In the genomic region with DNA sequence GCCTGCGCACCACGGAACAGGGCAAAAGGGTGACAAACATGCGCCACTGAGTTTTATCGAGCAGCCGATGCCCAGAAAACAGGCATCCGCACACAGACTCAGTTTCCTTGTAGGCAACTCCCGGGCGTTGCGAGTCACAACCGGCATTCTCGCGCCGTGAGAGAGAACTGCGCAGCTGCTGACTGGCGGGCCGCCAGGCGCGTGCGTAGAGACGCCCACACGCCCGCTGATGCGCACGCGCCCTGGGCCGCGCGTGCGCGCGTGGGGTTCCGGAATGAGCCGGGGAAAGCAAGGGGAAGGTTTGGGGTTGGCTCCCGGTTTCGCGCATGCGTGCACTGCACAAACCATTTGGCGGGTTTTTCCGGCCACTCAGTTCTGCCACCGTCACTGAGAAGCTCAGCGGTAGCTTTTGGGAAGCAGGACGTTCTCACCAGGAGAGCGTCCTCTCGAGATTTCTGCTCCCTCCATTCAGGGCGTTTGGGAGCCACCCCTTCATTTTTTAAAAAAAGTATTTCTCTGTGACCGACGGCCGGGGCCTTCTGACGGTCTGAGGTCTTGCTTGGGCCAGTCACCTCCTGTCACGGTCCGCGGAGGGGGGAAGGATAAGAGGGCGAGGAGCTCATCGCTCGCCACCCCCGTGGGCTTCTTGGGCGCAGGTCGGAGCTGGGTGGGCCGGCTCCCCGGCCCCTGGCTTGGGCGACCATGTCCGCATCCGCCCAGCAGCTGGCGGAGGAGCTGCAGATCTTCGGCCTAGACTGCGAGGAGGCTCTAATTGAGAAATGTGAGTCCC, we compare ENCODE assay signal across 8 cellular contexts. TPM values are rescaled to one million over a fixed set of nuclear protein-coding genes. Genes with fewer than 3 reads are reported as not detected.
DNase-seq lines count a peak whose midpoint lies in the region; ATAC-seq, FAIRE-seq and TF ChIP-seq lines count a peak whose summit lies in the region.

A gene with protein sequence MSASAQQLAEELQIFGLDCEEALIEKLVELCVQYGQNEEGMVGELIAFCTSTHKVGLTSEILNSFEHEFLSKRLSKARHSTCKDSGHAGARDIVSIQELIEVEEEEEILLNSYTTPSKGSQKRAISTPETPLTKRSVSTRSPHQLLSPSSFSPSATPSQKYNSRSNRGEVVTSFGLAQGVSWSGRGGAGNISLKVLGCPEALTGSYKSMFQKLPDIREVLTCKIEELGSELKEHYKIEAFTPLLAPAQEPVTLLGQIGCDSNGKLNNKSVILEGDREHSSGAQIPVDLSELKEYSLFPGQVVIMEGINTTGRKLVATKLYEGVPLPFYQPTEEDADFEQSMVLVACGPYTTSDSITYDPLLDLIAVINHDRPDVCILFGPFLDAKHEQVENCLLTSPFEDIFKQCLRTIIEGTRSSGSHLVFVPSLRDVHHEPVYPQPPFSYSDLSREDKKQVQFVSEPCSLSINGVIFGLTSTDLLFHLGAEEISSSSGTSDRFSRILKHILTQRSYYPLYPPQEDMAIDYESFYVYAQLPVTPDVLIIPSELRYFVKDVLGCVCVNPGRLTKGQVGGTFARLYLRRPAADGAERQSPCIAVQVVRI (plus strand): TSS at position 372 of the 790 bp plus-strand sequence. CDS start 331 bp downstream, at position 703.

- peaks cover 4% of the 10 kb centered on the region; the same call in 1 of the 2 replicates for H3K36me3 ChIP-seq in SU-DHL-6 (ENCODE audit: low read length)
- no peaks in the 10 kb centered on the region for H3K36me3 ChIP-seq in pancreas
- H3K36me3 ChIP-seq in tibial artery, result peaks cover 0 to 2% (median 0%) of the 10 kb centered on the region in 3 donors

- peak within 1 kb of the TSS; percentile 30 for H2AFZ ChIP-seq in SU-DHL-6 (ENCODE audit: low read depth, low read length, severe bottlenecking)

- H3K4me1 ChIP-seq in pancreas, result peaks cover 0 to 15% (median 0%) of the 10 kb centered on the region in 3 donors
- peaks cover 0 to 16% (median 10%) of the 10 kb centered on the region in 4 donors for H3K4me1 ChIP-seq in tibial artery

- H3K79me2 ChIP-seq in SU-DHL-6 (ENCODE audit: insufficient read depth, low read length), result peaks cover 49% of the 10 kb centered on the region

- H3K27ac Mint-ChIP-seq in activated naive CD8-positive, alpha-beta T cell treated with anti-CD3 and anti-CD28 coated beads, Interleukin-2, amount 10 ng/mL, durations not matched to agents 7 days and 5 days, result peak within 1 kb of the TSS; percentile 91

- H3K27me3 ChIP-seq in SU-DHL-6 (ENCODE audit: low read length) (no peaks in the 10 kb centered on the region), pancreas (no peaks in the 10 kb centered on the region), tibial artery (no peaks in the 10 kb centered on the region)

- H3K4me3 ChIP-seq in GM12864 (ENCODE audit: low read depth, low read length) (peak within 1 kb of the TSS; percentile 86), SU-DHL-6 (ENCODE audit: insufficient read depth, low read length, poor library complexity, severe bottlenecking) (peak within 1 kb of the TSS; percentile 79), pancreas (peak within 1 kb of the TSS; percentile 48 to 86 (median 70)), tibial artery (peak within 1 kb of the TSS; percentile 64 to 67)

- peak; percentile 86 for ATAC-seq in HG02759 (IDR thresholded peaks at IDR 0.05; ENCODE audit: unreplicated experiment)
- peak; percentile 97 for ATAC-seq in activated naive CD8-positive, alpha-beta T cell treated with anti-CD3 and anti-CD28 coated beads, Interleukin-2, amount 10 ng/mL, durations not matched to agents 7 days and 5 days (ENCODE audit: low read depth)
- peak; percentile 97 for ATAC-seq in Right ventricle myocardium inferior
- ATAC-seq in pancreas, result peak; percentile 90 to 98 (median 98)

- peak within 1 kb of the TSS; percentile 94 for H3K4me3 Mint-ChIP-seq in activated naive CD8-positive, alpha-beta T cell treated with anti-CD3 and anti-CD28 coated beads, Interleukin-2, amount 10 ng/mL, durations not matched to agents 7 days and 5 days

- H3K36me3 Mint-ChIP-seq in activated naive CD8-positive, alpha-beta T cell treated with anti-CD3 and anti-CD28 coated beads, Interleukin-2, amount 10 ng/mL, durations not matched to agents 7 days and 5 days, result peaks cover 15% of the 10 kb centered on the region

- H3K4me2 ChIP-seq in SU-DHL-6 (ENCODE audit: low read depth, low read length, poor library complexity, severe bottlenecking), result peak within 1 kb of the TSS; percentile 98

- H3K27ac ChIP-seq in SU-DHL-6 (ENCODE audit: low read depth, low read length), result peak within 1 kb of the TSS; percentile 75
- H3K27ac ChIP-seq in pancreas, result peak within 1 kb of the TSS; percentile 73 to 89 (median 80)
- peak within 1 kb of the TSS; percentile 81 to 85 for H3K27ac ChIP-seq in tibial artery

- TF ChIP-seq CTCF in GM12864 (IDR thresholded peaks at IDR 0.05; ENCODE audit: low read depth, low read length, missing control alignments) (no peak), SU-DHL-6 (IDR thresholded peaks at IDR 0.05; ENCODE audit: insufficient read depth, low read length, poor library complexity, severe bottlenecking) (no peak), pancreas (IDR thresholded peaks at IDR 0.05) (no peak), tibial artery (IDR thresholded peaks at IDR 0.05) (no peak)

- peak; percentile 86 for DNase-seq in GM12864 (ENCODE audit: low read depth)
- DNase-seq in NCI-H1417 (lab: John Stamatoyannopoulos, UW), result peak; percentile 99
- DNase-seq in activated naive CD8-positive, alpha-beta T cell treated with anti-CD3 and anti-CD28 coated beads, Interleukin-2, amount 10 ng/mL, durations not matched to agents 7 days and 5 days, result peak; percentile 99
- DNase-seq in Right ventricle myocardium inferior (ENCODE audit: missing footprints), result peak; percentile 97
- DNase-seq in pancreas, result peak; percentile 92 to 99 (median 97)
- DNase-seq in tibial artery, result peak; percentile 91 to 98

- peaks cover 4% of the 10 kb centered on the region for H3K27me3 Mint-ChIP-seq in activated naive CD8-positive, alpha-beta T cell treated with anti-CD3 and anti-CD28 coated beads, Interleukin-2, amount 10 ng/mL, durations not matched to agents 7 days and 5 days

- intact Hi-C loops in Right ventricle myocardium inferior (cut with DNase I), result loop anchor here (5.0 kb wide), 1 partner anchor 149 kb away; a partner anchor contains a TSS
- intact Hi-C loops in pancreas (cut with DNase I), result no loop called here
- intact Hi-C loops in tibial artery (cut with DNase I; ENCODE audit: low total_unique reads), result no loop called here

- FAIRE-seq in pancreas (lab: Jason Lieb, UNC), result no peak

- 0 to 1% methylated on average over 66 of the region's 66 CpGs for WGBS in pancreas, 2 donors

- POLR2A ChIA-PET in activated naive CD8-positive, alpha-beta T cell treated with anti-CD3 and anti-CD28 coated beads, Interleukin-2, amount 10 ng/mL, durations not matched to agents 7 days and 5 days (lab: Charles Lee), result interaction anchor here (0.6 to 2.2 kb wide), 23 partner anchors 9 to 517 kb away, joined by 3 to 31 read pairs (median 4); a partner anchor contains a TSS

- H3K9me3 ChIP-seq in SU-DHL-6 (ENCODE audit: insufficient read depth, low read length), result no peaks in the 10 kb centered on the region
- no peaks in the 10 kb centered on the region for H3K9me3 ChIP-seq in pancreas
- H3K9me3 ChIP-seq in tibial artery, result no peaks in the 10 kb centered on the region

- H4K20me1 ChIP-seq in SU-DHL-6 (ENCODE audit: low read depth, low read length), result no peaks in the 10 kb centered on the region; the same call in 1 of the 2 replicates

- H3F3A ChIP-seq in SU-DHL-6 (ENCODE audit: insufficient read depth), result peaks cover 9% of the 10 kb centered on the region; the same call in 1 of the 2 replicates

- no peaks in the 10 kb centered on the region for H3K9me2 ChIP-seq in SU-DHL-6 (replicated peaks; ENCODE audit: insufficient read depth, low read length)

- H3K9me3 Mint-ChIP-seq in activated naive CD8-positive, alpha-beta T cell treated with anti-CD3 and anti-CD28 coated beads, Interleukin-2, amount 10 ng/mL, durations not matched to agents 7 days and 5 days, result no peaks in the 10 kb centered on the region

- H3K9ac ChIP-seq in SU-DHL-6 (ENCODE audit: low read length), result peak within 1 kb of the TSS; percentile 97

- H3K4me1 Mint-ChIP-seq in activated naive CD8-positive, alpha-beta T cell treated with anti-CD3 and anti-CD28 coated beads, Interleukin-2, amount 10 ng/mL, durations not matched to agents 7 days and 5 days, result peaks cover 49% of the 10 kb centered on the region

RNA-seq across cellular contexts. Expression of the gene that starts here (rescaled TPM):
- 10 to 100 TPM; 57.3 to 62.2 TPM for total RNA-seq in activated naive CD8-positive, alpha-beta T cell treated with anti-CD3 and anti-CD28 coated beads, Interleukin-2, amount 10 ng/mL, durations not matched to agents 7 days and 5 days
- 2.9 TPM for total RNA-seq in Right ventricle myocardium inferior
- 1 to 10 TPM; 3.1 to 6.4 (median 4.6) TPM for total RNA-seq in pancreas
- 1 to 10 TPM; 6.8 to 7.5 TPM for polyA plus RNA-seq in pancreas

Comparison
In these comparisons a context has a peak if more than half of its experiments do, and no peak if none do; other contexts are left out.
1. Peak in every context shown above with its lines: DNase-seq, ATAC-seq, H3K4me3 ChIP-seq and H3K27ac ChIP-seq.
2. RNA of the gene that starts here (total RNA-seq): 57.3 to 62.2 TPM in activated naive CD8-positive, alpha-beta T cell treated with anti-CD3 and anti-CD28 coated beads, Interleukin-2, amount 10 ng/mL, durations not matched to agents 7 days and 5 days; 3.1 to 6.4 TPM in pancreas and 2.9 TPM in Right ventricle myocardium inferior (single experiment); every median in the first group is over 4 times any median in the second.